In the genomic region with DNA sequence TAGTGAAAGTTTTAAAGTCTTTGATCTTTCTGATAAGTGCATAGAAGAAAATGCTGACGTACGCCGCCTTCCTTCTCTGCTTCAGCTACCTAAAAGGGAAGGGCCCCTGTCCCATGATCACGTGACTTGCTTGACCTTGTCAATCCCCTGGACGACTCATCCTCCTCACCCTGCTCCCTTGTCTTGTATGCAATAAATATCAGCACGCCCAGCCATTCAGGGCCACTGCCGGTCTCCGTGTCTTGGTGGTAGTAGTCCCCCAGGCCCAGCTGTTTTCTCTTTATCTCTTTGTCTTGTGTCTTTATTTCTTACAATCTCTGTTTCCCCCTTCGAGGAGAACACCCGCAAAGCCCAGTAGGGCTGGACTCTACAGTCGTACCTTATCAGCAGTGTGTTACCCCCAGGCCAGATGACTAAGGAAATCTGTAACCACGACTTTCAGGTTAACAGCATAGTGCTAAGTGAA, we compare ENCODE assay signal across 12 cellular contexts. TPM values are rescaled to one million over a fixed set of nuclear protein-coding genes. Genes with fewer than 3 reads are reported as not detected.
A peak's percentile ranks its signal among the peaks of the same experiment; 100 is the strongest.
DNase-seq lines count a peak whose midpoint lies in the region; ATAC-seq and TF ChIP-seq lines count a peak whose summit lies in the region.
"Had no signal": no experiment of that assay in that cellular context is flagged by ENCODE, and none has a peak within 500 bp of the region (broad histone marks: within the 10 kb centered on the region; RNA-seq: fewer than 3 reads in every experiment).

No MANE protein-coding gene starts in this region.

- TF ChIP-seq CTCF in epithelial cell of esophagus (IDR thresholded peaks at IDR 0.05; ENCODE audit: insufficient read depth, low read depth, low read length, missing control alignments) (no peak), testis (IDR thresholded peaks at IDR 0.05) (no peak), suprapubic skin (IDR thresholded peaks at IDR 0.05) (no peak)

- ATAC-seq in left colon, result no peak
- ATAC-seq in HG03135 (IDR thresholded peaks at IDR 0.05; ENCODE audit: unreplicated experiment), result no peak
- ATAC-seq: gastroesophageal sphincter, HepG2 had no signal

- H3K36me3 ChIP-seq in testis (ENCODE audit: low read depth, missing control alignments), result no peaks in the 10 kb centered on the region
- peaks cover 55% of the 10 kb centered on the region for H3K36me3 ChIP-seq in suprapubic skin

- no peaks in the 10 kb centered on the region for H3K27me3 Mint-ChIP-seq in activated naive CD4-positive, alpha-beta T cell treated with anti-CD3 and anti-CD28 coated beads, Interleukin-2, amount 10 ng/mL, durations not matched to agents 7 days and 5 days
- no peaks in the 10 kb centered on the region for H3K27me3 Mint-ChIP-seq in activated CD4-positive, alpha-beta memory T cell treated with anti-CD3 and anti-CD28 coated beads, Interleukin-2, amount 10 ng/mL, durations not matched to agents 7 days and 5 days

- peak; percentile 48 for DNase-seq in activated naive CD4-positive, alpha-beta T cell treated with anti-CD3 and anti-CD28 coated beads, Interleukin-2, amount 10 ng/mL, durations not matched to agents 7 days and 5 days
- DNase-seq in activated naive CD4-positive, alpha-beta T cell treated with anti-CD3 and anti-CD28 coated beads, Interleukin-2, amount 50 U/mL, for 16 hours, result no peak
- DNase-seq in activated CD4-positive, alpha-beta memory T cell treated with anti-CD3 and anti-CD28 coated beads, Interleukin-2, amount 10 ng/mL, durations not matched to agents 7 days and 5 days, result peak; percentile 50
- DNase-seq in epithelial cell of esophagus (ENCODE audit: low read depth) (peak; percentile 43), testis (peak; percentile 81), left colon (no peak), suprapubic skin (ENCODE audit: low spot score in 2 of 2) (no peak)

- no peak for TF ChIP-seq EP300 in suprapubic skin (IDR thresholded peaks at IDR 0.05)

- no peak for TF ChIP-seq POLR2A in testis (IDR thresholded peaks at IDR 0.05)
- TF ChIP-seq POLR2A in suprapubic skin (IDR thresholded peaks at IDR 0.05), result no peak

- CTCF ChIA-PET in activated naive CD4-positive, alpha-beta T cell treated with anti-CD3 and anti-CD28 coated beads, Interleukin-2, amount 10 ng/mL, durations not matched to agents 7 days and 5 days (lab: Charles Lee), result interaction anchor here (1.0 kb wide), 1 partner anchor 11 kb away, joined by 3 read pairs; no protein-coding TSS in a partner anchor
- CTCF ChIA-PET in activated CD4-positive, alpha-beta memory T cell treated with anti-CD3 and anti-CD28 coated beads, Interleukin-2, amount 10 ng/mL, durations not matched to agents 7 days and 5 days (lab: Charles Lee), result no interaction called here

- H3K27ac ChIP-seq in testis (no peak overlapping the region), suprapubic skin (no peak overlapping the region)
- H3K27ac ChIP-seq: gastroesophageal sphincter, SJSA1 had no signal

- no peaks in the 10 kb centered on the region for H3K9me3 Mint-ChIP-seq in activated naive CD4-positive, alpha-beta T cell treated with anti-CD3 and anti-CD28 coated beads, Interleukin-2, amount 10 ng/mL, durations not matched to agents 7 days and 5 days
- H3K9me3 Mint-ChIP-seq in activated CD4-positive, alpha-beta memory T cell treated with anti-CD3 and anti-CD28 coated beads, Interleukin-2, amount 10 ng/mL, durations not matched to agents 7 days and 5 days, result no peaks in the 10 kb centered on the region

- H3K4me1 ChIP-seq in testis, result no peaks in the 10 kb centered on the region
- H3K4me1 ChIP-seq in suprapubic skin, result peaks cover 20% of the 10 kb centered on the region

- H3K9me3 ChIP-seq in testis (no peaks in the 10 kb centered on the region), suprapubic skin (no peaks in the 10 kb centered on the region)
- H3K9me3 ChIP-seq: gastroesophageal sphincter, SJSA1 had no signal

- peaks cover 85% of the 10 kb centered on the region for H3K4me1 Mint-ChIP-seq in activated naive CD4-positive, alpha-beta T cell treated with anti-CD3 and anti-CD28 coated beads, Interleukin-2, amount 10 ng/mL, durations not matched to agents 7 days and 5 days
- peaks cover 86% of the 10 kb centered on the region for H3K4me1 Mint-ChIP-seq in activated CD4-positive, alpha-beta memory T cell treated with anti-CD3 and anti-CD28 coated beads, Interleukin-2, amount 10 ng/mL, durations not matched to agents 7 days and 5 days

- 64% methylated on average over 12 of the region's 12 CpGs for WGBS in testis, 2 donors
- WGBS in suprapubic skin, result 78% methylated on average over 12 of the region's 12 CpGs

- peaks cover 79% of the 10 kb centered on the region for H3K36me3 Mint-ChIP-seq in activated naive CD4-positive, alpha-beta T cell treated with anti-CD3 and anti-CD28 coated beads, Interleukin-2, amount 10 ng/mL, durations not matched to agents 7 days and 5 days
- peaks cover 87% of the 10 kb centered on the region for H3K36me3 Mint-ChIP-seq in activated CD4-positive, alpha-beta memory T cell treated with anti-CD3 and anti-CD28 coated beads, Interleukin-2, amount 10 ng/mL, durations not matched to agents 7 days and 5 days (ENCODE audit: low read depth)

- intact Hi-C loops in testis (cut with DNase I; ENCODE audit: low total_unique reads) (no loop called here), left colon (cut with DNase I, micrococcal nuclease) (no loop called here)

- peak overlapping the region; percentile 25 for H3K4me3 Mint-ChIP-seq in activated naive CD4-positive, alpha-beta T cell treated with anti-CD3 and anti-CD28 coated beads, Interleukin-2, amount 10 ng/mL, durations not matched to agents 7 days and 5 days
- peak overlapping the region; percentile 56 for H3K4me3 Mint-ChIP-seq in activated CD4-positive, alpha-beta memory T cell treated with anti-CD3 and anti-CD28 coated beads, Interleukin-2, amount 10 ng/mL, durations not matched to agents 7 days and 5 days

- no peaks in the 10 kb centered on the region for H3K27me3 ChIP-seq in testis
- no peaks in the 10 kb centered on the region for H3K27me3 ChIP-seq in suprapubic skin
- H3K27me3 ChIP-seq: gastroesophageal sphincter, SJSA1 had no signal

- H3K27ac Mint-ChIP-seq in activated naive CD4-positive, alpha-beta T cell treated with anti-CD3 and anti-CD28 coated beads, Interleukin-2, amount 10 ng/mL, durations not matched to agents 7 days and 5 days, result peak overlapping the region; percentile 86
- peak overlapping the region; percentile 83 for H3K27ac Mint-ChIP-seq in activated CD4-positive, alpha-beta memory T cell treated with anti-CD3 and anti-CD28 coated beads, Interleukin-2, amount 10 ng/mL, durations not matched to agents 7 days and 5 days

- H3K4me3 ChIP-seq in epithelial cell of esophagus (ENCODE audit: low read length) (no peak overlapping the region), testis (no peak overlapping the region), suprapubic skin (no peak overlapping the region)
- H3K4me3 ChIP-seq: gastroesophageal sphincter, lung, SJSA1 had no signal

- POLR2A ChIA-PET in activated CD4-positive, alpha-beta memory T cell treated with anti-CD3 and anti-CD28 coated beads, Interleukin-2, amount 10 ng/mL, durations not matched to agents 7 days and 5 days (lab: Charles Lee), result interaction anchor here (0.6 to 1.3 kb wide), 2 partner anchors 9 to 899 kb away, joined by 3 to 4 read pairs; no protein-coding TSS in a partner anchor

RNA-seq across cellular contexts. Expression of gene NUP50, which starts 6.3 kb away (rescaled TPM):
- total RNA-seq in activated CD4-positive, alpha-beta memory T cell treated with anti-CD3 and anti-CD28 coated beads, Interleukin-2, amount 10 ng/mL, durations not matched to agents 7 days and 5 days, result 100 to 1,000 TPM; 160 to 167 TPM
- total RNA-seq in testis, result 100 to 1,000 TPM; 119 to 120 TPM
- 66.2 TPM for polyA plus RNA-seq in testis (ENCODE audit: insufficient read depth, low read depth, low replicate concordance)
- 10 to 100 TPM; 56.4 to 65.9 TPM for total RNA-seq in left colon
- total RNA-seq in suprapubic skin, result 10 to 100 TPM; 44.2 to 74.0 (median 64.0) TPM

Comparison
In these comparisons a context has a peak if more than half of its experiments do, and no peak if none do; other contexts are left out.
1. DNase-seq: peak in activated naive CD4-positive, alpha-beta T cell treated with anti-CD3 and anti-CD28 coated beads, Interleukin-2, amount 10 ng/mL, durations not matched to agents 7 days and 5 days (single experiment), activated CD4-positive, alpha-beta memory T cell treated with anti-CD3 and anti-CD28 coated beads, Interleukin-2, amount 10 ng/mL, durations not matched to agents 7 days and 5 days (single experiment), epithelial cell of esophagus (single experiment) and testis (single experiment); none in activated naive CD4-positive, alpha-beta T cell treated with anti-CD3 and anti-CD28 coated beads, Interleukin-2, amount 50 U/mL, for 16 hours (single experiment), left colon (0 of 2) and suprapubic skin (0 of 2).